Comparison of ENCODE assay signal across 1 cellular context in genomic region chr22:42280836-42281235, GRCh38.
TF ChIP-seq lines count a peak whose summit lies in the region.

No MANE protein-coding gene starts in this region.

TF ChIP-seq in WTC11, 78 proteins besides CTCF, POLR2A, EP300 and RAD21 (continued from another document):
- TF ChIP-seq, protein P1, sequence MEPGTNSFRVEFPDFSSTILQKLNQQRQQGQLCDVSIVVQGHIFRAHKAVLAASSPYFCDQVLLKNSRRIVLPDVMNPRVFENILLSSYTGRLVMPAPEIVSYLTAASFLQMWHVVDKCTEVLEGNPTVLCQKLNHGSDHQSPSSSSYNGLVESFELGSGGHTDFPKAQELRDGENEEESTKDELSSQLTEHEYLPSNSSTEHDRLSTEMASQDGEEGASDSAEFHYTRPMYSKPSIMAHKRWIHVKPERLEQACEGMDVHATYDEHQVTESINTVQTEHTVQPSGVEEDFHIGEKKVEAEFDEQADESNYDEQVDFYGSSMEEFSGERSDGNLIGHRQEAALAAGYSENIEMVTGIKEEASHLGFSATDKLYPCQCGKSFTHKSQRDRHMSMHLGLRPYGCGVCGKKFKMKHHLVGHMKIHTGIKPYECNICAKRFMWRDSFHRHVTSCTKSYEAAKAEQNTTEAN (CRISPR knock-in tag; IDR thresholded peaks at IDR 0.05): no peak
- TF ChIP-seq, protein P2, sequence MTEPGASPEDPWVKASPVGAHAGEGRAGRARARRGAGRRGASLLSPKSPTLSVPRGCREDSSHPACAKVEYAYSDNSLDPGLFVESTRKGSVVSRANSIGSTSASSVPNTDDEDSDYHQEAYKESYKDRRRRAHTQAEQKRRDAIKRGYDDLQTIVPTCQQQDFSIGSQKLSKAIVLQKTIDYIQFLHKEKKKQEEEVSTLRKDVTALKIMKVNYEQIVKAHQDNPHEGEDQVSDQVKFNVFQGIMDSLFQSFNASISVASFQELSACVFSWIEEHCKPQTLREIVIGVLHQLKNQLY (CRISPR knock-in tag; IDR thresholded peaks at IDR 0.05): no peak
- no peak for TF ChIP-seq ZNF317 (CRISPR knock-in tag; IDR thresholded peaks at IDR 0.05; ENCODE audit: borderline replicate concordance, low read depth)
- no peak for TF ChIP-seq ZNF425 (CRISPR knock-in tag; conservative IDR thresholded peaks at IDR 0.05)
- TF ChIP-seq ZBTB21 (CRISPR knock-in tag; IDR thresholded peaks at IDR 0.05; ENCODE audit: borderline replicate concordance): no peak
- no peak for TF ChIP-seq RORB (CRISPR knock-in tag; IDR thresholded peaks at IDR 0.05)
- TF ChIP-seq SMAD4 (CRISPR knock-in tag; IDR thresholded peaks at IDR 0.05): no peak
TF ChIP-seq in WTC11: peak in this region for 0.
